1 cellular context compared by ENCODE assay signal in the genomic region with DNA sequence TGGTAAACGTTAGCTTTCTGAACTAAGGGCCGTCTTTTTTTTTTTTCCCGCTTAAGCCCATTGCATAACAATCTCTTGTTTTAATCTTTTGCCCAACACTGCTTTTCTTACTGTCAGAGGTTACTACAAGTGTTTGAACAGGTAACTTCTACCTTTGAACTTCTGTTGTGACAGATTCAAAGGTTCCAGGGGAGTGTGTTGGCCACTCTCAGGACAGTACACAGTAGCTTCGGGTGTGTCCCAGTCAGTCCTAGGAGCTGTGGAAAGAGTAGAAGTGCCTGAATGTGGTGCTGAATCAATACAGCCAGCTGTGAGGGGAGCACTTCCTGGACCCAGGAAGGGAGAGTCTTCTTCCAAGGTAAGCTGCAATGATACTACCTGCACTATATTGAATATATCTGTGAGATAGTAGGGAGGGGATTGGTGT.
A peak's percentile ranks its signal among the peaks of the same experiment; 100 is the strongest.
TF ChIP-seq lines count a peak whose summit lies in the region.

A gene with protein sequence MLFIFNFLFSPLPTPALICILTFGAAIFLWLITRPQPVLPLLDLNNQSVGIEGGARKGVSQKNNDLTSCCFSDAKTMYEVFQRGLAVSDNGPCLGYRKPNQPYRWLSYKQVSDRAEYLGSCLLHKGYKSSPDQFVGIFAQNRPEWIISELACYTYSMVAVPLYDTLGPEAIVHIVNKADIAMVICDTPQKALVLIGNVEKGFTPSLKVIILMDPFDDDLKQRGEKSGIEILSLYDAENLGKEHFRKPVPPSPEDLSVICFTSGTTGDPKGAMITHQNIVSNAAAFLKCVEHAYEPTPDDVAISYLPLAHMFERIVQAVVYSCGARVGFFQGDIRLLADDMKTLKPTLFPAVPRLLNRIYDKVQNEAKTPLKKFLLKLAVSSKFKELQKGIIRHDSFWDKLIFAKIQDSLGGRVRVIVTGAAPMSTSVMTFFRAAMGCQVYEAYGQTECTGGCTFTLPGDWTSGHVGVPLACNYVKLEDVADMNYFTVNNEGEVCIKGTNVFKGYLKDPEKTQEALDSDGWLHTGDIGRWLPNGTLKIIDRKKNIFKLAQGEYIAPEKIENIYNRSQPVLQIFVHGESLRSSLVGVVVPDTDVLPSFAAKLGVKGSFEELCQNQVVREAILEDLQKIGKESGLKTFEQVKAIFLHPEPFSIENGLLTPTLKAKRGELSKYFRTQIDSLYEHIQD (plus strand): TSS at position 205 of the 427 bp plus-strand sequence. CDS start 20,831 bp downstream, outside the sequence.

TF ChIP-seq in HepG2, 621 proteins besides CTCF, POLR2A, EP300 and RAD21 (continued from another document and continues in another):
- TF ChIP-seq, protein P1, sequence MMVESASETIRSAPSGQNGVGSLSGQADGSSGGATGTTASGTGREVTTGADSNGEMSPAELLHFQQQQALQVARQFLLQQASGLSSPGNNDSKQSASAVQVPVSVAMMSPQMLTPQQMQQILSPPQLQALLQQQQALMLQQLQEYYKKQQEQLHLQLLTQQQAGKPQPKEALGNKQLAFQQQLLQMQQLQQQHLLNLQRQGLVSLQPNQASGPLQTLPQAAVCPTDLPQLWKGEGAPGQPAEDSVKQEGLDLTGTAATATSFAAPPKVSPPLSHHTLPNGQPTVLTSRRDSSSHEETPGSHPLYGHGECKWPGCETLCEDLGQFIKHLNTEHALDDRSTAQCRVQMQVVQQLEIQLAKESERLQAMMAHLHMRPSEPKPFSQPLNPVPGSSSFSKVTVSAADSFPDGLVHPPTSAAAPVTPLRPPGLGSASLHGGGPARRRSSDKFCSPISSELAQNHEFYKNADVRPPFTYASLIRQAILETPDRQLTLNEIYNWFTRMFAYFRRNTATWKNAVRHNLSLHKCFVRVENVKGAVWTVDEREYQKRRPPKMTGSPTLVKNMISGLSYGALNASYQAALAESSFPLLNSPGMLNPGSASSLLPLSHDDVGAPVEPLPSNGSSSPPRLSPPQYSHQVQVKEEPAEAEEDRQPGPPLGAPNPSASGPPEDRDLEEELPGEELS (CRISPR knock-in tag; IDR thresholded peaks at IDR 0.05): peak; percentile 78
- TF ChIP-seq, protein P2, sequence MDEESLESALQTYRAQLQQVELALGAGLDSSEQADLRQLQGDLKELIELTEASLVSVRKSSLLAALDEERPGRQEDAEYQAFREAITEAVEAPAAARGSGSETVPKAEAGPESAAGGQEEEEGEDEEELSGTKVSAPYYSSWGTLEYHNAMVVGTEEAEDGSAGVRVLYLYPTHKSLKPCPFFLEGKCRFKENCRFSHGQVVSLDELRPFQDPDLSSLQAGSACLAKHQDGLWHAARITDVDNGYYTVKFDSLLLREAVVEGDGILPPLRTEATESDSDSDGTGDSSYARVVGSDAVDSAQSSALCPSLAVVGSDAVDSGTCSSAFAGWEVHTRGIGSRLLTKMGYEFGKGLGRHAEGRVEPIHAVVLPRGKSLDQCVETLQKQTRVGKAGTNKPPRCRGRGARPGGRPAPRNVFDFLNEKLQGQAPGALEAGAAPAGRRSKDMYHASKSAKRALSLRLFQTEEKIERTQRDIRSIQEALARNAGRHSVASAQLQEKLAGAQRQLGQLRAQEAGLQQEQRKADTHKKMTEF (CRISPR knock-in tag; IDR thresholded peaks at IDR 0.05): peak; percentile 77
- TF ChIP-seq ZNF709 (CRISPR knock-in tag; IDR thresholded peaks at IDR 0.05): peak; percentile 50; the same call in 1 of the 2 replicates
- peak; percentile 90 for TF ChIP-seq CREM (IDR thresholded peaks at IDR 0.05)
- no peak for TF ChIP-seq CREM (CRISPR knock-in tag; IDR thresholded peaks at IDR 0.05)
- TF ChIP-seq MTF1 (CRISPR knock-in tag; IDR thresholded peaks at IDR 0.05): no peak
- TF ChIP-seq ZBTB3 (CRISPR knock-in tag; IDR thresholded peaks at IDR 0.05; ENCODE audit: borderline replicate concordance, low read depth): no peak
- TF ChIP-seq TBX2 (CRISPR knock-in tag; IDR thresholded peaks at IDR 0.05; ENCODE audit: borderline replicate concordance): peak; percentile 56; the same call in 1 of the 2 replicates
- TF ChIP-seq MTA3 (CRISPR knock-in tag; IDR thresholded peaks at IDR 0.05): no peak
- TF ChIP-seq, protein P3, sequence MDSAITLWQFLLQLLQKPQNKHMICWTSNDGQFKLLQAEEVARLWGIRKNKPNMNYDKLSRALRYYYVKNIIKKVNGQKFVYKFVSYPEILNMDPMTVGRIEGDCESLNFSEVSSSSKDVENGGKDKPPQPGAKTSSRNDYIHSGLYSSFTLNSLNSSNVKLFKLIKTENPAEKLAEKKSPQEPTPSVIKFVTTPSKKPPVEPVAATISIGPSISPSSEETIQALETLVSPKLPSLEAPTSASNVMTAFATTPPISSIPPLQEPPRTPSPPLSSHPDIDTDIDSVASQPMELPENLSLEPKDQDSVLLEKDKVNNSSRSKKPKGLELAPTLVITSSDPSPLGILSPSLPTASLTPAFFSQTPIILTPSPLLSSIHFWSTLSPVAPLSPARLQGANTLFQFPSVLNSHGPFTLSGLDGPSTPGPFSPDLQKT (CRISPR knock-in tag; IDR thresholded peaks at IDR 0.05; ENCODE audit: borderline replicate concordance): no peak
- TF ChIP-seq DR1 (CRISPR knock-in tag; IDR thresholded peaks at IDR 0.05): no peak
- TF ChIP-seq FOXK1 (CRISPR knock-in tag; IDR thresholded peaks at IDR 0.05; ENCODE audit: borderline replicate concordance, low read depth): peak; percentile 11; the same call in 1 of the 2 replicates
- TF ChIP-seq, protein P4, sequence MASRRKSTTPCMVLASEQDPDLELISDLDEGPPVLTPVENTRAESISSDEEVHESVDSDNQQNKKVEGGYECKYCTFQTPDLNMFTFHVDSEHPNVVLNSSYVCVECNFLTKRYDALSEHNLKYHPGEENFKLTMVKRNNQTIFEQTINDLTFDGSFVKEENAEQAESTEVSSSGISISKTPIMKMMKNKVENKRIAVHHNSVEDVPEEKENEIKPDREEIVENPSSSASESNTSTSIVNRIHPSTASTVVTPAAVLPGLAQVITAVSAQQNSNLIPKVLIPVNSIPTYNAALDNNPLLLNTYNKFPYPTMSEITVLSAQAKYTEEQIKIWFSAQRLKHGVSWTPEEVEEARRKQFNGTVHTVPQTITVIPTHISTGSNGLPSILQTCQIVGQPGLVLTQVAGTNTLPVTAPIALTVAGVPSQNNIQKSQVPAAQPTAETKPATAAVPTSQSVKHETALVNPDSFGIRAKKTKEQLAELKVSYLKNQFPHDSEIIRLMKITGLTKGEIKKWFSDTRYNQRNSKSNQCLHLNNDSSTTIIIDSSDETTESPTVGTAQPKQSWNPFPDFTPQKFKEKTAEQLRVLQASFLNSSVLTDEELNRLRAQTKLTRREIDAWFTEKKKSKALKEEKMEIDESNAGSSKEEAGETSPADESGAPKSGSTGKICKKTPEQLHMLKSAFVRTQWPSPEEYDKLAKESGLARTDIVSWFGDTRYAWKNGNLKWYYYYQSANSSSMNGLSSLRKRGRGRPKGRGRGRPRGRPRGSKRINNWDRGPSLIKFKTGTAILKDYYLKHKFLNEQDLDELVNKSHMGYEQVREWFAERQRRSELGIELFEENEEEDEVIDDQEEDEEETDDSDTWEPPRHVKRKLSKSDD (CRISPR knock-in tag; IDR thresholded peaks at IDR 0.05; ENCODE audit: low read depth): 0 out of 2 replicates have a peak, but pooled peaks have one; percentile 31
- peak; percentile 81; the same call in 1 of the 2 replicates for TF ChIP-seq FOXJ3 (CRISPR knock-in tag; IDR thresholded peaks at IDR 0.05; ENCODE audit: borderline replicate concordance)
- TF ChIP-seq NR2F1 (CRISPR knock-in tag; IDR thresholded peaks at IDR 0.05): peak in 1 of 2 experiments; percentile 72; a peak in 3 of 4 replicates
- TF ChIP-seq KAT7 (CRISPR knock-in tag; IDR thresholded peaks at IDR 0.05; ENCODE audit: borderline replicate concordance): no peak
- TF ChIP-seq, protein P5, sequence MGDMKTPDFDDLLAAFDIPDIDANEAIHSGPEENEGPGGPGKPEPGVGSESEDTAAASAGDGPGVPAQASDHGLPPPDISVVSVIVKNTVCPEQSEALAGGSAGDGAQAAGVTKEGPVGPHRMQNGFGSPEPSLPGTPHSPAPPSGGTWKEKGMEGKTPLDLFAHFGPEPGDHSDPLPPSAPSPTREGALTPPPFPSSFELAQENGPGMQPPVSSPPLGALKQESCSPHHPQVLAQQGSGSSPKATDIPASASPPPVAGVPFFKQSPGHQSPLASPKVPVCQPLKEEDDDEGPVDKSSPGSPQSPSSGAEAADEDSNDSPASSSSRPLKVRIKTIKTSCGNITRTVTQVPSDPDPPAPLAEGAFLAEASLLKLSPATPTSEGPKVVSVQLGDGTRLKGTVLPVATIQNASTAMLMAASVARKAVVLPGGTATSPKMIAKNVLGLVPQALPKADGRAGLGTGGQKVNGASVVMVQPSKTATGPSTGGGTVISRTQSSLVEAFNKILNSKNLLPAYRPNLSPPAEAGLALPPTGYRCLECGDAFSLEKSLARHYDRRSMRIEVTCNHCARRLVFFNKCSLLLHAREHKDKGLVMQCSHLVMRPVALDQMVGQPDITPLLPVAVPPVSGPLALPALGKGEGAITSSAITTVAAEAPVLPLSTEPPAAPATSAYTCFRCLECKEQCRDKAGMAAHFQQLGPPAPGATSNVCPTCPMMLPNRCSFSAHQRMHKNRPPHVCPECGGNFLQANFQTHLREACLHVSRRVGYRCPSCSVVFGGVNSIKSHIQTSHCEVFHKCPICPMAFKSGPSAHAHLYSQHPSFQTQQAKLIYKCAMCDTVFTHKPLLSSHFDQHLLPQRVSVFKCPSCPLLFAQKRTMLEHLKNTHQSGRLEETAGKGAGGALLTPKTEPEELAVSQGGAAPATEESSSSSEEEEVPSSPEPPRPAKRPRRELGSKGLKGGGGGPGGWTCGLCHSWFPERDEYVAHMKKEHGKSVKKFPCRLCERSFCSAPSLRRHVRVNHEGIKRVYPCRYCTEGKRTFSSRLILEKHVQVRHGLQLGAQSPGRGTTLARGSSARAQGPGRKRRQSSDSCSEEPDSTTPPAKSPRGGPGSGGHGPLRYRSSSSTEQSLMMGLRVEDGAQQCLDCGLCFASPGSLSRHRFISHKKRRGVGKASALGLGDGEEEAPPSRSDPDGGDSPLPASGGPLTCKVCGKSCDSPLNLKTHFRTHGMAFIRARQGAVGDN (CRISPR knock-in tag; IDR thresholded peaks at IDR 0.05): no peak
- no peak for TF ChIP-seq KLF15 (CRISPR knock-in tag; IDR thresholded peaks at IDR 0.05; ENCODE audit: borderline replicate concordance)
- peak; percentile 90 for TF ChIP-seq SALL1 (CRISPR knock-in tag; IDR thresholded peaks at IDR 0.05)
- TF ChIP-seq MED13 (CRISPR knock-in tag; IDR thresholded peaks at IDR 0.05): no peak
- no peak for TF ChIP-seq ZKSCAN1 (IDR thresholded peaks at IDR 0.05; ENCODE audit: low read length)
- peak; percentile 89 for TF ChIP-seq PHF21A (CRISPR knock-in tag; IDR thresholded peaks at IDR 0.05)
- TF ChIP-seq, protein P6, sequence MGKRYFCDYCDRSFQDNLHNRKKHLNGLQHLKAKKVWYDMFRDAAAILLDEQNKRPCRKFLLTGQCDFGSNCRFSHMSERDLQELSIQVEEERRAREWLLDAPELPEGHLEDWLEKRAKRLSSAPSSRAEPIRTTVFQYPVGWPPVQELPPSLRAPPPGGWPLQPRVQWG (CRISPR knock-in tag; IDR thresholded peaks at IDR 0.05; ENCODE audit: borderline replicate concordance, low read depth): no peak
- TF ChIP-seq, protein P7, sequence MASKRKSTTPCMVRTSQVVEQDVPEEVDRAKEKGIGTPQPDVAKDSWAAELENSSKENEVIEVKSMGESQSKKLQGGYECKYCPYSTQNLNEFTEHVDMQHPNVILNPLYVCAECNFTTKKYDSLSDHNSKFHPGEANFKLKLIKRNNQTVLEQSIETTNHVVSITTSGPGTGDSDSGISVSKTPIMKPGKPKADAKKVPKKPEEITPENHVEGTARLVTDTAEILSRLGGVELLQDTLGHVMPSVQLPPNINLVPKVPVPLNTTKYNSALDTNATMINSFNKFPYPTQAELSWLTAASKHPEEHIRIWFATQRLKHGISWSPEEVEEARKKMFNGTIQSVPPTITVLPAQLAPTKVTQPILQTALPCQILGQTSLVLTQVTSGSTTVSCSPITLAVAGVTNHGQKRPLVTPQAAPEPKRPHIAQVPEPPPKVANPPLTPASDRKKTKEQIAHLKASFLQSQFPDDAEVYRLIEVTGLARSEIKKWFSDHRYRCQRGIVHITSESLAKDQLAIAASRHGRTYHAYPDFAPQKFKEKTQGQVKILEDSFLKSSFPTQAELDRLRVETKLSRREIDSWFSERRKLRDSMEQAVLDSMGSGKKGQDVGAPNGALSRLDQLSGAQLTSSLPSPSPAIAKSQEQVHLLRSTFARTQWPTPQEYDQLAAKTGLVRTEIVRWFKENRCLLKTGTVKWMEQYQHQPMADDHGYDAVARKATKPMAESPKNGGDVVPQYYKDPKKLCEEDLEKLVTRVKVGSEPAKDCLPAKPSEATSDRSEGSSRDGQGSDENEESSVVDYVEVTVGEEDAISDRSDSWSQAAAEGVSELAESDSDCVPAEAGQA (IDR thresholded peaks at IDR 0.05; ENCODE audit: low read depth): peak; percentile 52; the same call in 1 of the 2 replicates
- TF ChIP-seq, protein P7 (CRISPR knock-in tag; IDR thresholded peaks at IDR 0.05; ENCODE audit: borderline replicate concordance): no peak
- no peak for TF ChIP-seq MAFG (CRISPR knock-in tag; IDR thresholded peaks at IDR 0.05)
- peak; percentile 39; the same call in 1 of the 2 replicates for TF ChIP-seq ZNF264 (CRISPR knock-in tag; IDR thresholded peaks at IDR 0.05)
- no peak for TF ChIP-seq ZFYVE20 (CRISPR knock-in tag; IDR thresholded peaks at IDR 0.05; ENCODE audit: borderline replicate concordance, low read depth)
- TF ChIP-seq DMAP1 (CRISPR knock-in tag; IDR thresholded peaks at IDR 0.05): no peak
- TF ChIP-seq, protein P8, sequence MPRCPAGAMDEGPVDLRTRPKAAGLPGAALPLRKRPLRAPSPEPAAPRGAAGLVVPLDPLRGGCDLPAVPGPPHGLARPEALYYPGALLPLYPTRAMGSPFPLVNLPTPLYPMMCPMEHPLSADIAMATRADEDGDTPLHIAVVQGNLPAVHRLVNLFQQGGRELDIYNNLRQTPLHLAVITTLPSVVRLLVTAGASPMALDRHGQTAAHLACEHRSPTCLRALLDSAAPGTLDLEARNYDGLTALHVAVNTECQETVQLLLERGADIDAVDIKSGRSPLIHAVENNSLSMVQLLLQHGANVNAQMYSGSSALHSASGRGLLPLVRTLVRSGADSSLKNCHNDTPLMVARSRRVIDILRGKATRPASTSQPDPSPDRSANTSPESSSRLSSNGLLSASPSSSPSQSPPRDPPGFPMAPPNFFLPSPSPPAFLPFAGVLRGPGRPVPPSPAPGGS (CRISPR knock-in tag; IDR thresholded peaks at IDR 0.05): no peak
- TF ChIP-seq SMARCE1 (IDR thresholded peaks at IDR 0.05; ENCODE audit: borderline replicate concordance): no peak
- TF ChIP-seq PHF20 (CRISPR knock-in tag; IDR thresholded peaks at IDR 0.05): no peak
- no peak for TF ChIP-seq NR3C1 (CRISPR knock-in tag; IDR thresholded peaks at IDR 0.05)
- TF ChIP-seq CAMTA2 (CRISPR knock-in tag; IDR thresholded peaks at IDR 0.05; ENCODE audit: borderline replicate concordance): no peak
